In the genomic region with DNA sequence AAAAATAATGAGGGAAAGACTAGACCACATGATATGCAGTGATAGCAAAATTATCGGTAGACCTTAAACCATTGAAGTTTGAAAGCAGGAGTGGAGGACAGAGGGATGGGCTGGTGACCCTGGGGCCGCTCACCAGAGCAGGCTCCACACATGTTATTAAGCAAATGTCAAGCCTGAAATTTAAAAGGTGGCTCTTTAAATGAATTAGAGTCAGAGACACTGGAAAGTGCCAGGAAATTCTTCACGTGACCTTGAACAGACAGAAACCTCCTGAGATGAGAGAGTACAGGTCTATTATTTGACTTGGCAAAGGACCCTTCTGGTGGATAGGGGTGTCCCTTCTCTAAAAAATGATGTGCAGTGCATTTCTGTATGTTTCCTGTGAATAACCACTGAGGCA, we compare ENCODE assay signal across 25 cellular contexts.
"Had no signal": no experiment of that assay in that cellular context is flagged by ENCODE, and none has a peak within 500 bp of the region (broad histone marks: within the 10 kb centered on the region; RNA-seq: fewer than 3 reads in every experiment).

No MANE protein-coding gene starts in this region.

- H3K27me3 Mint-ChIP-seq: activated CD4-positive, alpha-beta T cell treated with anti-CD3 and anti-CD28 coated beads, Interleukin-2, amount 10 ng/mL, durations not matched to agents 7 days and 5 days; activated naive CD4-positive, alpha-beta T cell treated with anti-CD3 and anti-CD28 coated beads, Interleukin-2, amount 50 U/mL, for 24 hours; activated T-cell treated with anti-CD3 and anti-CD28 coated beads, Interleukin-2, amount 50 U/mL, for 24 hours; naive B cell; type B pancreatic cell had no signal

- H3K27ac ChIP-seq: gastroesophageal sphincter, ovary, psoas muscle, right atrium auricular region, testis, vagina had no signal

- H3K36me3 Mint-ChIP-seq: activated naive CD4-positive, alpha-beta T cell treated with anti-CD3 and anti-CD28 coated beads, Interleukin-2, amount 50 U/mL, for 24 hours; mesothelial cell of epicardium; naive B cell; type B pancreatic cell had no signal

- H3K4me3 ChIP-seq: gastroesophageal sphincter, ovary, psoas muscle, right atrium auricular region, testis, vagina had no signal

- ATAC-seq: activated naive CD8-positive, alpha-beta T cell treated with anti-CD3 and anti-CD28 coated beads, Interleukin-2, amount 50 U/mL, for 24 hours; activated T-helper 17 cell treated with anti-CD3 and anti-CD28 coated beads, Interleukin-2, amount 50 U/mL, for 72 hours; gastroesophageal sphincter; left cardiac atrium; psoas muscle had no signal

- H3K27ac Mint-ChIP-seq: activated CD4-positive, alpha-beta memory T cell treated with anti-CD3 and anti-CD28 coated beads, Interleukin-2, amount 10 ng/mL, durations not matched to agents 7 days and 5 days; activated CD4-positive, alpha-beta T cell treated with anti-CD3 and anti-CD28 coated beads, Interleukin-2, amount 10 ng/mL, durations not matched to agents 7 days and 5 days; activated naive CD4-positive, alpha-beta T cell treated with anti-CD3 and anti-CD28 coated beads, Interleukin-2, amount 50 U/mL, for 24 hours; activated naive CD8-positive, alpha-beta T cell treated with anti-CD3 and anti-CD28 coated beads, Interleukin-2, amount 50 U/mL, for 24 hours; activated T-cell treated with anti-CD3 and anti-CD28 coated beads, Interleukin-2, amount 50 U/mL, for 24 hours; activated T-helper 17 cell treated with anti-CD3 and anti-CD28 coated beads, Interleukin-2, amount 50 U/mL, for 72 hours; nephron progenitor cell; type B pancreatic cell had no signal

- DNase-seq: activated CD4-positive, alpha-beta memory T cell treated with anti-CD3 and anti-CD28 coated beads, Interleukin-2, amount 10 ng/mL, durations not matched to agents 7 days and 5 days; activated CD4-positive, alpha-beta T cell treated with anti-CD3 and anti-CD28 coated beads for 1 hour; activated CD4-positive, alpha-beta T cell treated with anti-CD3 and anti-CD28 coated beads, Interleukin-2, amount 10 ng/mL, durations not matched to agents 7 days and 5 days; activated CD8-positive, alpha-beta memory T cell treated with anti-CD3 and anti-CD28 coated beads, Interleukin-2, amount 50 U/mL, for 48 hours; activated gamma-delta T cell treated with Interleukin-2 at 50 U/mL for 16 hours; activated naive CD8-positive, alpha-beta T cell treated with anti-CD3 and anti-CD28 coated beads, Interleukin-2, amount 50 U/mL, for 24 hours; activated T-cell treated with anti-CD3 and anti-CD28 coated beads, Interleukin-2, amount 50 U/mL, for 24 hours; amygdala; caudate nucleus; cortex of kidney; hippocampal formation; left cardiac atrium; naive B cell; nephron progenitor cell; ovary; psoas muscle; stimulated activated naive CD4-positive, alpha-beta T cell treated with Interleukin-2 at 50 U/mL for 16 hours; testis had no signal

- H3K4me3 Mint-ChIP-seq: activated CD4-positive, alpha-beta memory T cell treated with anti-CD3 and anti-CD28 coated beads, Interleukin-2, amount 10 ng/mL, durations not matched to agents 7 days and 5 days; activated CD4-positive, alpha-beta T cell treated with anti-CD3 and anti-CD28 coated beads, Interleukin-2, amount 10 ng/mL, durations not matched to agents 7 days and 5 days; activated naive CD4-positive, alpha-beta T cell treated with anti-CD3 and anti-CD28 coated beads, Interleukin-2, amount 50 U/mL, for 24 hours; activated naive CD8-positive, alpha-beta T cell treated with anti-CD3 and anti-CD28 coated beads, Interleukin-2, amount 50 U/mL, for 24 hours; activated T-cell treated with anti-CD3 and anti-CD28 coated beads, Interleukin-2, amount 50 U/mL, for 24 hours; activated T-helper 17 cell treated with anti-CD3 and anti-CD28 coated beads, Interleukin-2, amount 50 U/mL, for 72 hours; mesothelial cell of epicardium; nephron progenitor cell; type B pancreatic cell had no signal

- H3K27me3 ChIP-seq: ovary, right atrium auricular region, testis, vagina had no signal

- H3K36me3 ChIP-seq: gastroesophageal sphincter, ovary, right atrium auricular region, vagina had no signal

- H3K9me3 ChIP-seq: gastroesophageal sphincter, ovary, psoas muscle, right atrium auricular region, testis, vagina had no signal

- H3K9me3 Mint-ChIP-seq: activated CD4-positive, alpha-beta memory T cell treated with anti-CD3 and anti-CD28 coated beads, Interleukin-2, amount 10 ng/mL, durations not matched to agents 7 days and 5 days; activated CD4-positive, alpha-beta T cell treated with anti-CD3 and anti-CD28 coated beads, Interleukin-2, amount 10 ng/mL, durations not matched to agents 7 days and 5 days; activated naive CD4-positive, alpha-beta T cell treated with anti-CD3 and anti-CD28 coated beads, Interleukin-2, amount 50 U/mL, for 24 hours; activated naive CD8-positive, alpha-beta T cell treated with anti-CD3 and anti-CD28 coated beads, Interleukin-2, amount 50 U/mL, for 24 hours; activated T-cell treated with anti-CD3 and anti-CD28 coated beads, Interleukin-2, amount 50 U/mL, for 24 hours; activated T-helper 17 cell treated with anti-CD3 and anti-CD28 coated beads, Interleukin-2, amount 50 U/mL, for 72 hours; mesothelial cell of epicardium; naive B cell; nephron progenitor cell had no signal
